In genomic region chr2:60780741-60781140, GRCh38 we compare ENCODE assay signal across 22 cellular contexts.
"Had no signal": no experiment of that assay in that cellular context is flagged by ENCODE, and none has a peak within 500 bp of the region (broad histone marks: within the 10 kb centered on the region; RNA-seq: fewer than 3 reads in every experiment).

No MANE protein-coding gene starts in this region.

- H3K4me3 ChIP-seq: lung, sigmoid colon, stomach had no signal

- H3K9me3 Mint-ChIP-seq: mesothelial cell of epicardium; nephron; stimulated activated effector memory CD8-positive, alpha-beta T cell treated with anti-CD3 and anti-CD28 coated beads, Interleukin-12 subunit alpha, Interleukin-12 subunit beta, amount 100 ng/mL, for 72 hours; type B pancreatic cell had no signal

- H3K27ac Mint-ChIP-seq: activated naive CD8-positive, alpha-beta T cell; mesothelial cell of epicardium; nephron; stimulated activated effector memory CD8-positive, alpha-beta T cell treated with anti-CD3 and anti-CD28 coated beads, Interleukin-12 subunit alpha, Interleukin-12 subunit beta, amount 100 ng/mL, for 72 hours; type B pancreatic cell had no signal

- H3K4me1 Mint-ChIP-seq: mesothelial cell of epicardium; nephron; stimulated activated effector memory CD8-positive, alpha-beta T cell treated with anti-CD3 and anti-CD28 coated beads, Interleukin-12 subunit alpha, Interleukin-12 subunit beta, amount 100 ng/mL, for 72 hours had no signal

- H3K9me3 ChIP-seq: sigmoid colon, stomach had no signal

- H3K27me3 ChIP-seq: foreskin keratinocyte, sigmoid colon, stomach had no signal

- DNase-seq: activated CD8-positive, alpha-beta memory T cell treated with anti-CD3 and anti-CD28 coated beads for 24 hours; activated CD8-positive, alpha-beta memory T cell treated with anti-CD3 and anti-CD28 coated beads, Interleukin-2, amount 50 U/mL, for 48 hours; activated gamma-delta T cell; activated T-cell treated with anti-CD3 and anti-CD28 coated beads, Interleukin-2, amount 50 U/mL, for 48 hours; amygdala; foreskin keratinocyte; glutamatergic neuron; hypothalamus; islet precursor cell; left colon; sigmoid colon; stimulated activated CD4-positive, alpha-beta T cell treated with anti-CD3 and anti-CD28 coated beads, Interleukin-4, amount 100 ng/mL, for 24 hours; stomach; T1000 had no signal

- H3K27me3 Mint-ChIP-seq: activated naive CD8-positive, alpha-beta T cell; type B pancreatic cell had no signal

- H3K4me1 ChIP-seq: foreskin keratinocyte, parathyroid adenoma, sigmoid colon, stomach had no signal

- H3K4me3 Mint-ChIP-seq: activated naive CD8-positive, alpha-beta T cell; mesothelial cell of epicardium; nephron; stimulated activated effector memory CD8-positive, alpha-beta T cell treated with anti-CD3 and anti-CD28 coated beads, Interleukin-12 subunit alpha, Interleukin-12 subunit beta, amount 100 ng/mL, for 72 hours; type B pancreatic cell had no signal

- ATAC-seq: activated CD4-positive, CD25-positive, alpha-beta regulatory T cell treated with anti-CD3 and anti-CD28 coated beads, Interleukin-2, amount 50 U/mL, for 24 hours; foreskin keratinocyte; left colon; stimulated activated effector memory CD8-positive, alpha-beta T cell treated with anti-CD3 and anti-CD28 coated beads, Interleukin-12 subunit alpha, Interleukin-12 subunit beta, amount 100 ng/mL, for 72 hours had no signal

- H3K27ac ChIP-seq: foreskin keratinocyte, parathyroid adenoma, sigmoid colon, stomach had no signal
